In the genomic region with DNA sequence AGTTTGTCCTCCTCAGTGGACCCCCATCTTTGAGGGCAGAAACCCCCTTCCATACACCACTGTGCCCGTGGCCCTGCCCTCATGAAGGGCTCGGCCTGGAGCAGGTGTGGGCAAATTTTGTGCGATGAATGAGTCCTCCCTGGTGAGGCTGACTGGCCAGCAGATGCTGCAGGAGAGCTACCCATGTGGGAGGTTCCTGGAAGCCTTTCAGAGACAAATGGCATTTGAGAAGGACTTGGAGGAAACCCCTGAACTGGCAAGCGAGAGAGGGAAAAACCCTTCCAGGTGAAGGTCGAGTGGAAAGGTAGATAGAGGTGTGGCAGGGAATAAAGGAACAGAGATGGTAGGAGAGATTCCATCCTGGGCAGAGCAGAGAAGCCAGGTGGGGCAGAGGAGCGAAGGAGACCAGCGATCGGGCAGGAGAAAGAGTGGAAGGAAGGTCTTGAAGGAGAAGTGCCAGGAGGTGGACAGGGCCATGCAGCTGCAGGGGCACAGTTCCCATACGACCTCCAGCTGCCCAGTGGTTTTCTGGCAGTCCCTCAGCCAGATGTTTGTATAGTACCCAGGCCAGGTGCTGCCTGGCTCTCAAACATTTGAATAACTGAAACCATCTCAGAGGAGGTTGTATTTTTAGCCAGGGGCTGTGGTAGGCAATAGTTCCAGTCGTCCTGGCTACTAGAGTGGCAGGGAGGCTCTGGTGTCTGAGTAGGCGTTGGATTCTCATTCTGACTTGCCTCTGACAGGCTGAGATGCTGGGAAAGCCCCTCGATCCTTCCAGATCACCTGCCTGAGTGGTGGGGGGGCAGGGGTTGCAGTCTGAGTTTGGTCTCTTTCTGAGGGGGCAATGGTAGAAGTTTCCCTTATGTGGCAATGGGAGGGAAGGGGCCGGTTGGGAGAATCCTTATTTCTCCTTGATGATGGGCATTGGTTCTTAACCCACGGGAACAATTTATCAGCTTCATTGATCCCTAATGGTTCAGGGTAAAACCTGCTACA, we compare ENCODE assay signal across 9 cellular contexts. TPM values are rescaled to one million over a fixed set of nuclear protein-coding genes. Genes with fewer than 3 reads are reported as not detected.
DNase-seq lines count a peak whose midpoint lies in the region; ATAC-seq and TF ChIP-seq lines count a peak whose summit lies in the region.
"Had no signal": no experiment of that assay in that cellular context is flagged by ENCODE, and none has a peak within 500 bp of the region (broad histone marks: within the 10 kb centered on the region; RNA-seq: fewer than 3 reads in every experiment).

No MANE protein-coding gene starts in this region.

- CTCF ChIA-PET in activated B cell treated with CpG ODN at 0.5 μM for 24 hours (lab: Charles Lee) = interaction anchor here (0.7 to 2.4 kb wide), 2 partner anchors 51 to 436 kb away, joined by 3 to 7 read pairs; no protein-coding TSS in a partner anchor

- POLR2A ChIA-PET in activated B cell treated with CpG ODN at 0.5 μM for 24 hours (lab: Charles Lee) = interaction anchor here (0.6 to 1.4 kb wide), 4 partner anchors 20 to 435 kb away, joined by 3 to 5 read pairs (median 4); no protein-coding TSS in a partner anchor

- H3K9me3 Mint-ChIP-seq in activated B cell treated with CpG ODN at 0.5 μM for 24 hours = peaks cover 2% of the 10 kb centered on the region

- H3K27me3 Mint-ChIP-seq in activated B cell treated with CpG ODN at 0.5 μM for 24 hours = no peaks in the 10 kb centered on the region

- peak overlapping the region; percentile 11 for H3K4me3 Mint-ChIP-seq in activated B cell treated with CpG ODN at 0.5 μM for 24 hours

- DNase-seq in GM06990 (ENCODE audit: extremely low read depth, insufficient read length) (peak; percentile 82), activated B cell treated with CpG ODN at 0.5 μM for 24 hours (peak; percentile 36), C1 segment of cervical spinal cord (lab: John Stamatoyannopoulos, UW) (no peak), NCI-H1694 (lab: John Stamatoyannopoulos, UW) (no peak), SIG-M5 (lab: John Stamatoyannopoulos, UW) (no peak), NOMO-1 (lab: John Stamatoyannopoulos, UW; ENCODE audit: unreplicated experiment in 2 of 2) (no peak)

- no peaks in the 10 kb centered on the region for H3K36me3 ChIP-seq in GM06990 (ENCODE audit: control insufficient read depth, insufficient read depth, low read length)

- H3K27me3 ChIP-seq in GM06990 (replicated peaks; ENCODE audit: control insufficient read depth, insufficient read depth, low read length) = no peaks in the 10 kb centered on the region

- peak; percentile 95 for ATAC-seq in GM19043 (IDR thresholded peaks at IDR 0.05; ENCODE audit: low read depth, unreplicated experiment)
- ATAC-seq in HG02943 (IDR thresholded peaks at IDR 0.05; ENCODE audit: low read depth, unreplicated experiment) = peak; percentile 82
- ATAC-seq in activated B cell treated with CpG ODN at 0.5 μM for 24 hours (ENCODE audit: low read depth) = peak; percentile 89

- peak overlapping the region; percentile 81 for H3K27ac Mint-ChIP-seq in activated B cell treated with CpG ODN at 0.5 μM for 24 hours

- H3K4me3 ChIP-seq in GM06990 (replicated peaks; ENCODE audit: low read depth, low read length) = peak overlapping the region; percentile 49
- H3K4me3 ChIP-seq: PC-9 had no signal

- intact Hi-C loops in activated B cell treated with CpG ODN at 0.5 μM for 24 hours (cut with micrococcal nuclease) = loop anchor here (1.0 to 2.0 kb wide), 2 partner anchors 21 to 29 kb away; no protein-coding TSS in a partner anchor

- TF ChIP-seq CTCF in GM06990 (IDR thresholded peaks at IDR 0.05; ENCODE audit: insufficient read depth, low read length, poor library complexity, severe bottlenecking) = no peak
- no peak for TF ChIP-seq CTCF in activated B cell treated with CpG ODN at 0.5 μM for 24 hours (IDR thresholded peaks at IDR 0.05)

- H3K4me1 Mint-ChIP-seq in activated B cell treated with CpG ODN at 0.5 μM for 24 hours = peaks cover 15% of the 10 kb centered on the region

- no peaks in the 10 kb centered on the region for H3K36me3 Mint-ChIP-seq in activated B cell treated with CpG ODN at 0.5 μM for 24 hours (ENCODE audit: low read depth)

RNA-seq across cellular contexts. Expression of a gene that starts 40.1 kb away (rescaled TPM):
- total RNA-seq in activated B cell treated with CpG ODN at 0.5 μM for 24 hours = 19.4 and 21.6 TPM in 2 replicates

Comparison
In these comparisons a context has a peak if more than half of its experiments do, and no peak if none do; other contexts are left out.
1. DNase-seq: peak in GM06990 (single experiment) and activated B cell treated with CpG ODN at 0.5 μM for 24 hours (single experiment); none in C1 segment of cervical spinal cord (0 of 14), NCI-H1694 (single experiment), SIG-M5 (single experiment) and NOMO-1 (0 of 2).
2. Peak in every context shown above with its lines, with median percentiles within 50 percentile points of each other: ATAC-seq.